ENCODE assay signal across 29 cellular contexts in genomic region chr10:91123246-91123645, GRCh38.
"Had no signal": no experiment of that assay in that cellular context is flagged by ENCODE, and none has a peak within 500 bp of the region (broad histone marks: within the 10 kb centered on the region; RNA-seq: fewer than 3 reads in every experiment).

No MANE protein-coding gene starts in this region.

- H3K36me3 ChIP-seq: breast epithelium, esophagus muscularis mucosa, gastrocnemius medialis, left ventricle myocardium inferior, pancreas, right atrium auricular region, spleen, tibial nerve, WERI-Rb-1 had no signal

- H3K27ac Mint-ChIP-seq: activated naive CD4-positive, alpha-beta T cell treated with anti-CD3 and anti-CD28 coated beads, Interleukin-2, amount 10 ng/mL, durations not matched to agents 7 days and 5 days; activated T-helper 1 cell treated with anti-CD3 and anti-CD28 coated beads, Interleukin-12 subunit alpha, Interleukin-12 subunit beta, Interleukin-2, Interleukin-4 antibody, amounts not matched to agents 30 ng/mL and 10 ng/mL and 1 ng/mL, durations not matched to agents 14 hours and 24 hours and 36 hours; endodermal cell; nephron progenitor cell; T-helper 17 cell had no signal

- H3K4me3 ChIP-seq: breast epithelium, esophagus muscularis mucosa, gastrocnemius medialis, hepatocyte, left ventricle myocardium inferior, mucosa of descending colon, pancreas, psoas muscle, right atrium auricular region, spleen, tibial nerve had no signal

- H3K27ac ChIP-seq: breast epithelium, esophagus muscularis mucosa, gastrocnemius medialis, hepatocyte, left ventricle myocardium inferior, pancreas, psoas muscle, right atrium auricular region, spleen, WERI-Rb-1 had no signal

- H3K4me3 Mint-ChIP-seq: activated naive CD4-positive, alpha-beta T cell treated with anti-CD3 and anti-CD28 coated beads, Interleukin-2, amount 10 ng/mL, durations not matched to agents 7 days and 5 days; activated T-helper 1 cell treated with anti-CD3 and anti-CD28 coated beads, Interleukin-12 subunit alpha, Interleukin-12 subunit beta, Interleukin-2, Interleukin-4 antibody, amounts not matched to agents 30 ng/mL and 10 ng/mL and 1 ng/mL, durations not matched to agents 14 hours and 24 hours and 36 hours; endodermal cell; nephron progenitor cell; T-helper 17 cell had no signal

- DNase-seq: activated CD4-positive, alpha-beta T cell treated with anti-CD3 and anti-CD28 coated beads for 48 hours; activated CD4-positive, alpha-beta T cell treated with anti-CD3 and anti-CD28 coated beads, Interleukin-2, amount 50 U/mL, for 48 hours; activated CD8-positive, alpha-beta memory T cell treated with anti-CD3 and anti-CD28 coated beads, Interleukin-2, amount 50 U/mL, for 4 hours; activated effector memory CD4-positive, alpha-beta T cell treated with anti-CD3 and anti-CD28 coated beads, Interleukin-2, amount 50 U/mL, for 16 hours; activated naive CD4-positive, alpha-beta T cell treated with anti-CD3 and anti-CD28 coated beads, Interleukin-2, amount 10 ng/mL, durations not matched to agents 7 days and 5 days; activated T-cell treated with anti-CD3 and anti-CD28 coated beads, Interleukin-2, amount 50 U/mL, for 1 hour; amygdala; central memory CD4-positive, alpha-beta T cell; endodermal cell; gastrocnemius medialis; islet precursor cell; left ventricle myocardium inferior; mucosa of descending colon; nephron progenitor cell; nucleus accumbens; pancreas; psoas muscle; spleen; stimulated activated naive CD4-positive, alpha-beta T cell treated with Interleukin-2 at 50 U/mL for 16 hours; T-helper 17 cell; T1000; WERI-Rb-1 had no signal

- H3K9me3 Mint-ChIP-seq: activated naive CD4-positive, alpha-beta T cell treated with anti-CD3 and anti-CD28 coated beads, Interleukin-2, amount 10 ng/mL, durations not matched to agents 7 days and 5 days; activated T-helper 1 cell treated with anti-CD3 and anti-CD28 coated beads, Interleukin-12 subunit alpha, Interleukin-12 subunit beta, Interleukin-2, Interleukin-4 antibody, amounts not matched to agents 30 ng/mL and 10 ng/mL and 1 ng/mL, durations not matched to agents 14 hours and 24 hours and 36 hours; endodermal cell; nephron progenitor cell had no signal

- H3K4me2 ChIP-seq: hepatocyte had no signal

- H3K4me1 ChIP-seq: breast epithelium, esophagus muscularis mucosa, gastrocnemius medialis, left ventricle myocardium inferior, pancreas, psoas muscle, right atrium auricular region, spleen, tibial nerve had no signal

- H3K9me3 ChIP-seq: breast epithelium, esophagus muscularis mucosa, gastrocnemius medialis, left ventricle myocardium inferior, mucosa of descending colon, pancreas, psoas muscle, right atrium auricular region, spleen, tibial nerve had no signal

- H3K36me3 Mint-ChIP-seq: activated naive CD4-positive, alpha-beta T cell treated with anti-CD3 and anti-CD28 coated beads, Interleukin-2, amount 10 ng/mL, durations not matched to agents 7 days and 5 days had no signal

- ATAC-seq: activated CD4-positive, CD25-positive, alpha-beta regulatory T cell treated with anti-CD3 and anti-CD28 coated beads, Interleukin-2, amount 50 U/mL, for 24 hours; gastrocnemius medialis; mucosa of descending colon; pancreas; psoas muscle; T-helper 17 cell had no signal

- H2AFZ ChIP-seq: hepatocyte had no signal

- H3K27me3 ChIP-seq: breast epithelium, esophagus muscularis mucosa, gastrocnemius medialis, pancreas, right atrium auricular region, spleen, tibial nerve had no signal
